ENCODE assay signal across 15 cellular contexts in genomic region chr3:52036222-52036694, GRCh38. TPM values are rescaled to one million over a fixed set of nuclear protein-coding genes. Genes with fewer than 3 reads are reported as not detected.
A peak's percentile ranks its signal among the peaks of the same experiment; 100 is the strongest.
DNase-seq lines count a peak whose midpoint lies in the region; ATAC-seq and TF ChIP-seq lines count a peak whose summit lies in the region.
"Had no signal": no experiment of that assay in that cellular context is flagged by ENCODE, and none has a peak within 500 bp of the region (broad histone marks: within the 10 kb centered on the region; RNA-seq: fewer than 3 reads in every experiment).

No MANE protein-coding gene starts in this region.

- H3K36me3 ChIP-seq in uterus = no peaks in the 10 kb centered on the region
- H3K36me3 ChIP-seq: transverse colon had no signal

- intact Hi-C loops in uterus (cut with DNase I; ENCODE audit: low total_unique reads) = no loop called here

- H3K9me3 ChIP-seq in uterus = no peaks in the 10 kb centered on the region
- H3K9me3 ChIP-seq: transverse colon had no signal

- no peaks in the 10 kb centered on the region for H3K4me1 ChIP-seq in uterus

- TF ChIP-seq CTCF in glutamatergic neuron (IDR thresholded peaks at IDR 0.05; ENCODE audit: partially characterized antibody, unreplicated experiment) (no peak), uterus (IDR thresholded peaks at IDR 0.05) (no peak)

- no peaks in the 10 kb centered on the region for H3K9me3 Mint-ChIP-seq in glutamatergic neuron (ENCODE audit: unreplicated experiment)
- H3K9me3 Mint-ChIP-seq: activated naive CD8-positive, alpha-beta T cell treated with anti-CD3 and anti-CD28 coated beads, Interleukin-2, amount 10 ng/mL, durations not matched to agents 7 days and 5 days; CD8-positive, alpha-beta T cell had no signal

- peaks cover 8% of the 10 kb centered on the region for H3K27me3 Mint-ChIP-seq in glutamatergic neuron (ENCODE audit: unreplicated experiment)
- H3K27me3 Mint-ChIP-seq: activated naive CD8-positive, alpha-beta T cell treated with anti-CD3 and anti-CD28 coated beads, Interleukin-2, amount 10 ng/mL, durations not matched to agents 7 days and 5 days had no signal

- no peaks in the 10 kb centered on the region for H3K27me3 ChIP-seq in uterus
- H3K27me3 ChIP-seq: transverse colon had no signal

- H3K4me3 ChIP-seq in uterus = no peak overlapping the region
- H3K4me3 ChIP-seq: skin epidermis, transverse colon had no signal

- no peak for DNase-seq in glutamatergic neuron
- DNase-seq in stimulated activated naive CD4-positive, alpha-beta T cell treated with Interleukin-2 at 50 U/mL for 16 hours (lab: John Stamatoyannopoulos, UW) = no peak
- DNase-seq in uterus = no peak
- DNase-seq in GF-D8 (lab: John Stamatoyannopoulos, UW) = no peak
- DNase-seq in Kasumi-1 (lab: John Stamatoyannopoulos, UW) = no peak
- DNase-seq: activated naive CD8-positive, alpha-beta T cell treated with anti-CD3 and anti-CD28 coated beads, Interleukin-2, amount 10 ng/mL, durations not matched to agents 7 days and 5 days; CD8-positive, alpha-beta T cell; NCI-H1417 treated with DMSO at 0.1 percent for 48 hours; nucleus accumbens; transverse colon had no signal

- TF ChIP-seq POLR2A in uterus (IDR thresholded peaks at IDR 0.05) = no peak

- H3K4me1 Mint-ChIP-seq in glutamatergic neuron (ENCODE audit: low read depth, unreplicated experiment) = peaks cover 20% of the 10 kb centered on the region
- H3K4me1 Mint-ChIP-seq: activated naive CD8-positive, alpha-beta T cell treated with anti-CD3 and anti-CD28 coated beads, Interleukin-2, amount 10 ng/mL, durations not matched to agents 7 days and 5 days had no signal

- peak; percentile 80 for ATAC-seq in GM18867 (IDR thresholded peaks at IDR 0.05; ENCODE audit: unreplicated experiment)
- ATAC-seq in GM21423 (IDR thresholded peaks at IDR 0.05; ENCODE audit: unreplicated experiment) = peak; percentile 53
- peak; percentile 71 for ATAC-seq in HG03196 (IDR thresholded peaks at IDR 0.05; ENCODE audit: unreplicated experiment)
- ATAC-seq: esophagus mucosa had no signal

- H3K27ac Mint-ChIP-seq in glutamatergic neuron (ENCODE audit: unreplicated experiment) = no peak overlapping the region
- H3K27ac Mint-ChIP-seq: activated naive CD8-positive, alpha-beta T cell treated with anti-CD3 and anti-CD28 coated beads, Interleukin-2, amount 10 ng/mL, durations not matched to agents 7 days and 5 days; CD8-positive, alpha-beta T cell had no signal

- H3K27ac ChIP-seq in uterus = no peak overlapping the region
- H3K27ac ChIP-seq: transverse colon had no signal

- no peaks in the 10 kb centered on the region for H3K36me3 Mint-ChIP-seq in glutamatergic neuron (ENCODE audit: unreplicated experiment)
- H3K36me3 Mint-ChIP-seq: activated naive CD8-positive, alpha-beta T cell treated with anti-CD3 and anti-CD28 coated beads, Interleukin-2, amount 10 ng/mL, durations not matched to agents 7 days and 5 days; CD8-positive, alpha-beta T cell had no signal

- peak overlapping the region; percentile 49 for H3K4me3 Mint-ChIP-seq in glutamatergic neuron (ENCODE audit: unreplicated experiment)
- H3K4me3 Mint-ChIP-seq: activated naive CD8-positive, alpha-beta T cell treated with anti-CD3 and anti-CD28 coated beads, Interleukin-2, amount 10 ng/mL, durations not matched to agents 7 days and 5 days; CD8-positive, alpha-beta T cell had no signal

RNA-seq across cellular contexts. Expression of gene DUSP7, which starts 20.1 kb away (rescaled TPM):
- total RNA-seq in glutamatergic neuron (ENCODE audit: unreplicated experiment) = 9.5 TPM
- 10 to 100 TPM in 3 of 4 donors, 1 to 10 TPM in 1; 5.6 to 39.1 (median 12.3) TPM for total RNA-seq in uterus

RNA-seq across cellular contexts. Expression of gene RPL29, which starts 40.6 kb away (rescaled TPM):
- 588 TPM for total RNA-seq in glutamatergic neuron (ENCODE audit: unreplicated experiment)
- total RNA-seq in uterus = 1,000 to 10,000 TPM in 3 of 4 donors, 100 to 1,000 TPM in 1; 696 to 2,362 (median 1,238) TPM

RNA-seq across cellular contexts. Expression of gene ACY1, which starts 52.9 kb away (rescaled TPM):
- total RNA-seq in glutamatergic neuron (ENCODE audit: unreplicated experiment) (13.2 TPM), uterus (10 to 100 TPM in 2 of 4 donors, 1 to 10 TPM in 1, not detected in 1; 1.3 to 19.0 (median 12.4) TPM)
